8 cellular contexts compared by ENCODE assay signal in genomic region chr10:99429521-99430095, GRCh38. TPM values are rescaled to one million over a fixed set of nuclear protein-coding genes. Genes with fewer than 3 reads are reported as not detected.
DNase-seq lines count a peak whose midpoint lies in the region; ATAC-seq lines count a peak whose summit lies in the region.

No MANE protein-coding gene starts in this region.

- peaks cover 45% of the 10 kb centered on the region for H3K36me3 Mint-ChIP-seq in dendritic cell treated with granulocyte-macrophage colony-stimulating factor and Interleukin-4, amounts not matched to agents 40 ng/mL and 50 ng/mL, for 4 days (ENCODE audit: low read depth)
- peaks cover 9% of the 10 kb centered on the region for H3K36me3 Mint-ChIP-seq in natural killer cell treated with Interleukin-12 subunit alpha and Interleukin-12 subunit beta and Interleukin-15 and Interleukin-18, amount 100 ng/mL, for 72 hours

- H3K27me3 ChIP-seq in BLaER1 = no peaks in the 10 kb centered on the region

- peak overlapping the region; percentile 98 for H3K27ac Mint-ChIP-seq in dendritic cell treated with granulocyte-macrophage colony-stimulating factor and Interleukin-4, amounts not matched to agents 40 ng/mL and 50 ng/mL, for 4 days
- H3K27ac Mint-ChIP-seq in natural killer cell treated with Interleukin-12 subunit alpha and Interleukin-12 subunit beta and Interleukin-15 and Interleukin-18, amount 100 ng/mL, for 72 hours = peak overlapping the region; percentile 86 to 96

- H3K36me3 ChIP-seq in BLaER1 (peaks cover 28% of the 10 kb centered on the region), KOPT-K1 (ENCODE audit: insufficient read depth, low read length) (peaks cover 11% of the 10 kb centered on the region; the same call in 1 of the 2 replicates)

- H3K4me3 ChIP-seq in BLaER1 = peak overlapping the region; percentile 88

- H3K4me3 Mint-ChIP-seq in dendritic cell treated with granulocyte-macrophage colony-stimulating factor and Interleukin-4, amounts not matched to agents 40 ng/mL and 50 ng/mL, for 4 days = peak overlapping the region; percentile 94
- H3K4me3 Mint-ChIP-seq in natural killer cell treated with Interleukin-12 subunit alpha and Interleukin-12 subunit beta and Interleukin-15 and Interleukin-18, amount 100 ng/mL, for 72 hours = peak overlapping the region; percentile 100

- H3K27ac ChIP-seq in BLaER1 (peak overlapping the region; percentile 79), KOPT-K1 (ENCODE audit: low read depth, low read length, poor library complexity, severe bottlenecking) (peak overlapping the region; percentile 65)

- DNase-seq in natural killer cell treated with Interleukin-12 subunit alpha and Interleukin-12 subunit beta and Interleukin-15 and Interleukin-18, amount 100 ng/mL, for 72 hours (ENCODE audit: low spot score) = no peak
- no peak for DNase-seq in NCI-H2029 (lab: John Stamatoyannopoulos, UW)

- H3K4me1 Mint-ChIP-seq in dendritic cell treated with granulocyte-macrophage colony-stimulating factor and Interleukin-4, amounts not matched to agents 40 ng/mL and 50 ng/mL, for 4 days (ENCODE audit: low read depth) = peaks cover 44% of the 10 kb centered on the region
- H3K4me1 Mint-ChIP-seq in natural killer cell treated with Interleukin-12 subunit alpha and Interleukin-12 subunit beta and Interleukin-15 and Interleukin-18, amount 100 ng/mL, for 72 hours (ENCODE audit: low read depth in 2 of 2) = peaks cover 35 to 38% of the 10 kb centered on the region in 2 donors

- no peaks in the 10 kb centered on the region for H3K9me3 ChIP-seq in BLaER1
- H3K9me3 ChIP-seq in KOPT-K1 (ENCODE audit: insufficient read depth, low read length, poor library complexity, severe bottlenecking) = no peaks in the 10 kb centered on the region

- peak overlapping the region; percentile 92 for H3K4me2 ChIP-seq in BLaER1

- H3K27me3 Mint-ChIP-seq in dendritic cell treated with granulocyte-macrophage colony-stimulating factor and Interleukin-4, amounts not matched to agents 40 ng/mL and 50 ng/mL, for 4 days = no peaks in the 10 kb centered on the region
- H3K27me3 Mint-ChIP-seq in natural killer cell treated with Interleukin-12 subunit alpha and Interleukin-12 subunit beta and Interleukin-15 and Interleukin-18, amount 100 ng/mL, for 72 hours = no peaks in the 10 kb centered on the region

- H3K9me3 Mint-ChIP-seq in dendritic cell treated with granulocyte-macrophage colony-stimulating factor and Interleukin-4, amounts not matched to agents 40 ng/mL and 50 ng/mL, for 4 days = no peaks in the 10 kb centered on the region
- no peaks in the 10 kb centered on the region for H3K9me3 Mint-ChIP-seq in natural killer cell treated with Interleukin-12 subunit alpha and Interleukin-12 subunit beta and Interleukin-15 and Interleukin-18, amount 100 ng/mL, for 72 hours

- H4K20me1 ChIP-seq in BLaER1 = peaks cover 13% of the 10 kb centered on the region; the same call in 1 of the 2 replicates

- intact Hi-C loops in dendritic cell treated with granulocyte-macrophage colony-stimulating factor and Interleukin-4, amounts not matched to agents 40 ng/mL and 50 ng/mL, for 4 days (cut with micrococcal nuclease) = loop anchor here (2.0 to 5.0 kb wide), 3 partner anchors 103 to 283 kb away; partner anchors contain the start of gene NKX2-3

- H3K9ac ChIP-seq in BLaER1 = peak overlapping the region; percentile 77

- ATAC-seq in natural killer cell treated with Interleukin-12 subunit alpha and Interleukin-12 subunit beta and Interleukin-15 and Interleukin-18, amount 100 ng/mL, for 72 hours = no peak
- ATAC-seq in HG03045 (IDR thresholded peaks at IDR 0.05; ENCODE audit: unreplicated experiment) = no peak
- ATAC-seq in activated CD4-positive, CD25-positive, alpha-beta regulatory T cell treated with anti-CD3 and anti-CD28 coated beads, Interleukin-2, amount 50 U/mL, for 24 hours = no peak
- ATAC-seq in GM18498 (IDR thresholded peaks at IDR 0.05; ENCODE audit: unreplicated experiment) = no peak

- H3K4me1 ChIP-seq in BLaER1 = peaks cover 35% of the 10 kb centered on the region

RNA-seq across cellular contexts. Expression of gene GOT1, which starts 0.8 kb away (rescaled TPM):
- 10 to 100 TPM; 42.5 to 44.4 TPM for total RNA-seq in natural killer cell treated with Interleukin-12 subunit alpha and Interleukin-12 subunit beta and Interleukin-15 and Interleukin-18, amount 100 ng/mL, for 72 hours
